ENCODE assay signal across 1 cellular context in the genomic region with DNA sequence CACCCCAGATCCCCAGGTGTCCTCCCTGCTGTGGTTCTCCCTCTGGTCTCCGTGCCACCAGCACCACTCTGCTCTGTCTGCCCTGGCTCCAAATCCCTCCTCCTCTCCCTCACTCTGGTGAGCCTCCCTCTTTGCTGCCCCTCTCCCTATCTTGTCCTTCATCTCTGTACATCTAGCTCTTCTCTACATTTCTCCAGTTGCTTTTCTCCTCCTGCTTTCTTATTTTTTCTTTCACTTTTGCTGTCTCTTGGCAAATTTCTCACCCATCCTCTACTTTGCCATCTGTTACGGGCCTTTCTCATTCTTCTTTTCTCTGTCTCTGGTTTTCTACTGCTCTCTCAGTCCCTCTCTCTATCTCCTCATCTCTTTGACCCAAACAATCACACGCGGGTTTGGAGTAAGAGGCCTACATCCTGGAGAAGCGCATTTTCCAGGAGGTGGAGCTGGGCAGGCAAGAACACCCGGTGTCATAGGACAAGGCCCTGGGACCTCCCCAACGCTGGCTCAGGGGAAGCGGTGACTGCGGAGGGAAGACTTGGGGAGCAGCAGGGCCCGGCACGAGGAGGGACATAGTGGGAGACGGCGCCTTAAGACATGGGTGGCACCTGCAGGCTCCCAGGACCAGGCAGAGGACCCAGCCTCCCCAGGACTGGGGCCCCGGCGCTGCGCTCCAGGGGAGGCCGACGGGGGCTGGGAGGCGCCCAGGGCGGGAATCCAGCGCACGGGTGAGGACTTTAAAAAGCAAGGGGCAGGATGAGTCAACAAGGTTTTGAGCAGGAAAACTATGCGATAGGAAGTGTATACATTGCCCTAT.
TF ChIP-seq lines count a peak whose summit lies in the region.

No MANE protein-coding gene starts in this region.

TF ChIP-seq in K562, 482 proteins besides CTCF, POLR2A, EP300 and RAD21 (continued from another document and continues in another):
- TF ChIP-seq, protein P1, sequence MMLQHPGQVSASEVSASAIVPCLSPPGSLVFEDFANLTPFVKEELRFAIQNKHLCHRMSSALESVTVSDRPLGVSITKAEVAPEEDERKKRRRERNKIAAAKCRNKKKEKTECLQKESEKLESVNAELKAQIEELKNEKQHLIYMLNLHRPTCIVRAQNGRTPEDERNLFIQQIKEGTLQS (IDR thresholded peaks at IDR 0.05), result peak; percentile 31; the same call in 1 of the 2 replicates
- TF ChIP-seq, protein P1 (CRISPR knock-in tag; conservative IDR thresholded peaks at IDR 0.05), result no peak
- TF ChIP-seq TAF9B (IDR thresholded peaks at IDR 0.05; ENCODE audit: partially characterized antibody) (peak; percentile 31), ARNT (IDR thresholded peaks at IDR 0.05) (0 out of 4 replicates have a peak, but pooled peaks of 1 of the 2 experiments have one; percentile 24), TFAM (CRISPR knock-in tag; conservative IDR thresholded peaks at IDR 0.05) (no peak), NR2C2 (CRISPR knock-in tag; IDR thresholded peaks at IDR 0.05) (no peak), NR2C2 (tag; IDR thresholded peaks at IDR 0.05) (0 out of 2 replicates have a peak, but pooled peaks have one; percentile 5), TOE1 (IDR thresholded peaks at IDR 0.05; ENCODE audit: borderline replicate concordance) (peak; percentile 39; the same call in 1 of the 2 replicates), TOE1 (CRISPR knock-in tag; IDR thresholded peaks at IDR 0.05; ENCODE audit: borderline replicate concordance, low read depth) (no peak), MIER1 (IDR thresholded peaks at IDR 0.05; ENCODE audit: low read depth) (peak; percentile 35; the same call in 1 of the 2 replicates), HDGF (IDR thresholded peaks at IDR 0.05) (0 out of 2 replicates have a peak, but pooled peaks have one; percentile 66), ARHGAP35 (IDR thresholded peaks at IDR 0.05; ENCODE audit: partially characterized antibody) (peak; percentile 64), THRAP3 (IDR thresholded peaks at IDR 0.05; ENCODE audit: borderline replicate concordance) (0 out of 2 replicates have a peak, but pooled peaks have one; percentile 34), MAFK (IDR thresholded peaks at IDR 0.05; ENCODE audit: low read length) (no peak), BCL6 (CRISPR knock-in tag; IDR thresholded peaks at IDR 0.05) (no peak), POLR2G (IDR thresholded peaks at IDR 0.05; ENCODE audit: low read depth, low read length) (peak; percentile 79), BRD9 (IDR thresholded peaks at IDR 0.05; ENCODE audit: low read depth, partially characterized antibody) (peak; percentile 21), PHB2 (IDR thresholded peaks at IDR 0.05; ENCODE audit: low read depth) (peak; percentile 8; the same call in 1 of the 2 replicates), SMAD3 (CRISPR knock-in tag; conservative IDR thresholded peaks at IDR 0.05) (0 out of 2 replicates have a peak, but pooled peaks have one; percentile 14), TAL1 (IDR thresholded peaks at IDR 0.05) (0 out of 2 replicates have a peak, but pooled peaks have one; percentile 4), DPF2 (IDR thresholded peaks at IDR 0.05) (peak; percentile 72), E2F3 (CRISPR knock-in tag; IDR thresholded peaks at IDR 0.05) (peak; percentile 42; the same call in 1 of the 2 replicates)
- TF ChIP-seq, protein P2, sequence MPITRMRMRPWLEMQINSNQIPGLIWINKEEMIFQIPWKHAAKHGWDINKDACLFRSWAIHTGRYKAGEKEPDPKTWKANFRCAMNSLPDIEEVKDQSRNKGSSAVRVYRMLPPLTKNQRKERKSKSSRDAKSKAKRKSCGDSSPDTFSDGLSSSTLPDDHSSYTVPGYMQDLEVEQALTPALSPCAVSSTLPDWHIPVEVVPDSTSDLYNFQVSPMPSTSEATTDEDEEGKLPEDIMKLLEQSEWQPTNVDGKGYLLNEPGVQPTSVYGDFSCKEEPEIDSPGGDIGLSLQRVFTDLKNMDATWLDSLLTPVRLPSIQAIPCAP (CRISPR knock-in tag; IDR thresholded peaks at IDR 0.05; ENCODE audit: borderline replicate concordance), result no peak
- TF ChIP-seq, protein P3, sequence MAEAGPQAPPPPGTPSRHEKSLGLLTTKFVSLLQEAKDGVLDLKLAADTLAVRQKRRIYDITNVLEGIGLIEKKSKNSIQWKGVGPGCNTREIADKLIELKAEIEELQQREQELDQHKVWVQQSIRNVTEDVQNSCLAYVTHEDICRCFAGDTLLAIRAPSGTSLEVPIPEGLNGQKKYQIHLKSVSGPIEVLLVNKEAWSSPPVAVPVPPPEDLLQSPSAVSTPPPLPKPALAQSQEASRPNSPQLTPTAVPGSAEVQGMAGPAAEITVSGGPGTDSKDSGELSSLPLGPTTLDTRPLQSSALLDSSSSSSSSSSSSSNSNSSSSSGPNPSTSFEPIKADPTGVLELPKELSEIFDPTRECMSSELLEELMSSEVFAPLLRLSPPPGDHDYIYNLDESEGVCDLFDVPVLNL (CRISPR knock-in tag; IDR thresholded peaks at IDR 0.05; ENCODE audit: low read depth), result 0 out of 2 replicates have a peak, but pooled peaks have one; percentile 27
- TF ChIP-seq, protein P4, sequence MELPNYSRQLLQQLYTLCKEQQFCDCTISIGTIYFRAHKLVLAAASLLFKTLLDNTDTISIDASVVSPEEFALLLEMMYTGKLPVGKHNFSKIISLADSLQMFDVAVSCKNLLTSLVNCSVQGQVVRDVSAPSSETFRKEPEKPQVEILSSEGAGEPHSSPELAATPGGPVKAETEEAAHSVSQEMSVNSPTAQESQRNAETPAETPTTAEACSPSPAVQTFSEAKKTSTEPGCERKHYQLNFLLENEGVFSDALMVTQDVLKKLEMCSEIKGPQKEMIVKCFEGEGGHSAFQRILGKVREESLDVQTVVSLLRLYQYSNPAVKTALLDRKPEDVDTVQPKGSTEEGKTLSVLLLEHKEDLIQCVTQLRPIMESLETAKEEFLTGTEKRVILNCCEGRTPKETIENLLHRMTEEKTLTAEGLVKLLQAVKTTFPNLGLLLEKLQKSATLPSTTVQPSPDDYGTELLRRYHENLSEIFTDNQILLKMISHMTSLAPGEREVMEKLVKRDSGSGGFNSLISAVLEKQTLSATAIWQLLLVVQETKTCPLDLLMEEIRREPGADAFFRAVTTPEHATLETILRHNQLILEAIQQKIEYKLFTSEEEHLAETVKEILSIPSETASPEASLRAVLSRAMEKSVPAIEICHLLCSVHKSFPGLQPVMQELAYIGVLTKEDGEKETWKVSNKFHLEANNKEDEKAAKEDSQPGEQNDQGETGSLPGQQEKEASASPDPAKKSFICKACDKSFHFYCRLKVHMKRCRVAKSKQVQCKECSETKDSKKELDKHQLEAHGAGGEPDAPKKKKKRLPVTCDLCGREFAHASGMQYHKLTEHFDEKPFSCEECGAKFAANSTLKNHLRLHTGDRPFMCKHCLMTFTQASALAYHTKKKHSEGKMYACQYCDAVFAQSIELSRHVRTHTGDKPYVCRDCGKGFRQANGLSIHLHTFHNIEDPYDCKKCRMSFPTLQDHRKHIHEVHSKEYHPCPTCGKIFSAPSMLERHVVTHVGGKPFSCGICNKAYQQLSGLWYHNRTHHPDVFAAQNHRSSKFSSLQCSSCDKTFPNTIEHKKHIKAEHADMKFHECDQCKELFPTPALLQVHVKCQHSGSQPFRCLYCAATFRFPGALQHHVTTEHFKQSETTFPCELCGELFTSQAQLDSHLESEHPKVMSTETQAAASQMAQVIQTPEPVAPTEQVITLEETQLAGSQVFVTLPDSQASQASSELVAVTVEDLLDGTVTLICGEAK (IDR thresholded peaks at IDR 0.05), result 0 out of 2 replicates have a peak, but pooled peaks have one; percentile 14
- TF ChIP-seq, protein P4 (CRISPR knock-in tag; IDR thresholded peaks at IDR 0.05), result no peak
- TF ChIP-seq, protein P5, sequence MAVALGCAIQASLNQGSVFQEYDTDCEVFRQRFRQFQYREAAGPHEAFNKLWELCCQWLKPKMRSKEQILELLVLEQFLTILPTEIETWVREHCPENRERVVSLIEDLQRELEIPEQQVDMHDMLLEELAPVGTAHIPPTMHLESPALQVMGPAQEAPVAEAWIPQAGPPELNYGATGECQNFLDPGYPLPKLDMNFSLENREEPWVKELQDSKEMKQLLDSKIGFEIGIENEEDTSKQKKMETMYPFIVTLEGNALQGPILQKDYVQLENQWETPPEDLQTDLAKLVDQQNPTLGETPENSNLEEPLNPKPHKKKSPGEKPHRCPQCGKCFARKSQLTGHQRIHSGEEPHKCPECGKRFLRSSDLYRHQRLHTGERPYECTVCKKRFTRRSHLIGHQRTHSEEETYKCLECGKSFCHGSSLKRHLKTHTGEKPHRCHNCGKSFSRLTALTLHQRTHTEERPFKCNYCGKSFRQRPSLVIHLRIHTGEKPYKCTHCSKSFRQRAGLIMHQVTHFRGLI (CRISPR knock-in tag; IDR thresholded peaks at IDR 0.05), result no peak
- TF ChIP-seq, protein P6, sequence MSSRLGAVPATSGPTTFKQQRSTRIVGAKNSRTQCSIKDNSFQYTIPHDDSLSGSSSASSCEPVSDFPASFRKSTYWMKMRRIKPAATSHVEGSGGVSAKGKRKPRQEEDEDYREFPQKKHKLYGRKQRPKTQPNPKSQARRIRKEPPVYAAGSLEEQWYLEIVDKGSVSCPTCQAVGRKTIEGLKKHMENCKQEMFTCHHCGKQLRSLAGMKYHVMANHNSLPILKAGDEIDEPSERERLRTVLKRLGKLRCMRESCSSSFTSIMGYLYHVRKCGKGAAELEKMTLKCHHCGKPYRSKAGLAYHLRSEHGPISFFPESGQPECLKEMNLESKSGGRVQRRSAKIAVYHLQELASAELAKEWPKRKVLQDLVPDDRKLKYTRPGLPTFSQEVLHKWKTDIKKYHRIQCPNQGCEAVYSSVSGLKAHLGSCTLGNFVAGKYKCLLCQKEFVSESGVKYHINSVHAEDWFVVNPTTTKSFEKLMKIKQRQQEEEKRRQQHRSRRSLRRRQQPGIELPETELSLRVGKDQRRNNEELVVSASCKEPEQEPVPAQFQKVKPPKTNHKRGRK (tag; IDR thresholded peaks at IDR 0.05), result peak; percentile 73
- TF ChIP-seq, protein P7, sequence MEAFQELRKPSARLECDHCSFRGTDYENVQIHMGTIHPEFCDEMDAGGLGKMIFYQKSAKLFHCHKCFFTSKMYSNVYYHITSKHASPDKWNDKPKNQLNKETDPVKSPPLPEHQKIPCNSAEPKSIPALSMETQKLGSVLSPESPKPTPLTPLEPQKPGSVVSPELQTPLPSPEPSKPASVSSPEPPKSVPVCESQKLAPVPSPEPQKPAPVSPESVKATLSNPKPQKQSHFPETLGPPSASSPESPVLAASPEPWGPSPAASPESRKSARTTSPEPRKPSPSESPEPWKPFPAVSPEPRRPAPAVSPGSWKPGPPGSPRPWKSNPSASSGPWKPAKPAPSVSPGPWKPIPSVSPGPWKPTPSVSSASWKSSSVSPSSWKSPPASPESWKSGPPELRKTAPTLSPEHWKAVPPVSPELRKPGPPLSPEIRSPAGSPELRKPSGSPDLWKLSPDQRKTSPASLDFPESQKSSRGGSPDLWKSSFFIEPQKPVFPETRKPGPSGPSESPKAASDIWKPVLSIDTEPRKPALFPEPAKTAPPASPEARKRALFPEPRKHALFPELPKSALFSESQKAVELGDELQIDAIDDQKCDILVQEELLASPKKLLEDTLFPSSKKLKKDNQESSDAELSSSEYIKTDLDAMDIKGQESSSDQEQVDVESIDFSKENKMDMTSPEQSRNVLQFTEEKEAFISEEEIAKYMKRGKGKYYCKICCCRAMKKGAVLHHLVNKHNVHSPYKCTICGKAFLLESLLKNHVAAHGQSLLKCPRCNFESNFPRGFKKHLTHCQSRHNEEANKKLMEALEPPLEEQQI (IDR thresholded peaks at IDR 0.05), result 0 out of 2 replicates have a peak, but pooled peaks have one; percentile 46
- TF ChIP-seq, protein P8, sequence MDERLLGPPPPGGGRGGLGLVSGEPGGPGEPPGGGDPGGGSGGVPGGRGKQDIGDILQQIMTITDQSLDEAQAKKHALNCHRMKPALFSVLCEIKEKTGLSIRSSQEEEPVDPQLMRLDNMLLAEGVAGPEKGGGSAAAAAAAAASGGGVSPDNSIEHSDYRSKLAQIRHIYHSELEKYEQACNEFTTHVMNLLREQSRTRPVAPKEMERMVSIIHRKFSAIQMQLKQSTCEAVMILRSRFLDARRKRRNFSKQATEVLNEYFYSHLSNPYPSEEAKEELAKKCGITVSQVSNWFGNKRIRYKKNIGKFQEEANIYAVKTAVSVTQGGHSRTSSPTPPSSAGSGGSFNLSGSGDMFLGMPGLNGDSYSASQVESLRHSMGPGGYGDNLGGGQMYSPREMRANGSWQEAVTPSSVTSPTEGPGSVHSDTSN (CRISPR knock-in tag; IDR thresholded peaks at IDR 0.05; ENCODE audit: low read depth), result no peak
- TF ChIP-seq, protein P8 (tag; conservative IDR thresholded peaks at IDR 0.05; ENCODE audit: low read depth), result no peak
